Comparison of ENCODE assay signal across 8 cellular contexts in the genomic region with DNA sequence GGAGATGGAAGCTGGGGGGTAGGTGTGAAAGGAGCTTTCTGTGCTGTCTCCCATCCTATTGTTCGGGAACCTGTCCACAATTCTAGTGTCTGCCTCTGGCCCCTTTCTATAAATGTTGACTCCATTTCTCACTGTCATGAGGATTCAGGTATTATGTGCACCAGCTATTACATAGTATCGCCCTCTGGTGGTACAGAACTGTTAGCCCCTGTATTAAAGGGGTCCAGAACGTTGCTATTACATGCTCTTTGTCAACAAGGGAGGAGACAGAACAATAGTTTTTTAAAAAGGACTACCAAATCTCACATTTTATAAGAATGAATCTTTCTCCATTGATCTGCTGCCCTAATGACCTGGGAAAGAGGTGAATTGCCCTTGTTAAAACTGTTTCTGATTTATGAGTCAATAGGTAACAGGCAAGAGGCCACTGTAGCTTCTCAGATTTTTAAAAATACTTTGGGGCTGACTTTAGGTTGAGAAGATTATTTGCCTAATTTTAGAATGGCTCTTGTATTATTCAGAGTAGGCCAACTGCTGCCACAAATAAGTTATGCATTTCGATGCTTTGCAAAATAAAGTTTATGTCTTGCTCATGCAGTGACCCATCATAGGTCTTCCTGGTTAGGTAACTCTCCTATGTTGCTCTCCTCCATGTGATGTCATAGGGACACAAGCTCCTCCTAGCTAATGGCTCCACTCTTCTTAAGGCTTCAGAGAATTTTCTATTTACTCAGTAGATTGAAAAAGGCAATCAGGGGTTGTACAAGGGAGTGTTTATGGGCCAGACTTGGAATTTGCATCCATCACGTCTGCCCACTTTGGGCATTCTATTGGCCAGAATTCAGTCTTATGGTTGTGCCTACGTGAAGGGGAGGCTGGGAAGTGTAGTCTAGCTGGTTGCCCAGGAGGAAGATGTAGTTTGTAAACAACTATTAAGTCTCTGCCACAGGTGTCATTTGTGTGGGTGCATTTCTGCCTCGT. TPM values are rescaled to one million over a fixed set of nuclear protein-coding genes. Genes with fewer than 3 reads are reported as not detected.
DNase-seq lines count a peak whose midpoint lies in the region; ATAC-seq and TF ChIP-seq lines count a peak whose summit lies in the region.

No MANE protein-coding gene starts in this region.

- H3K9me3 Mint-ChIP-seq in activated naive CD8-positive, alpha-beta T cell treated with anti-CD3 and anti-CD28 coated beads, Interleukin-2, amount 50 U/mL, for 24 hours: peaks cover 7% of the 10 kb centered on the region

- ATAC-seq in GM18519 (IDR thresholded peaks at IDR 0.05; ENCODE audit: low FRiP score, unreplicated experiment) (peak; percentile 87), HG03025 (IDR thresholded peaks at IDR 0.05; ENCODE audit: low FRiP score, unreplicated experiment) (peak; percentile 68), upper lobe of left lung (ENCODE audit: low FRiP score in 2 of 2) (peak; percentile 64 to 83)
- ATAC-seq in activated naive CD8-positive, alpha-beta T cell treated with anti-CD3 and anti-CD28 coated beads, Interleukin-2, amount 50 U/mL, for 24 hours: peak; percentile 83

- TF ChIP-seq EP300 in upper lobe of left lung (IDR thresholded peaks at IDR 0.05): no peak

- no peak overlapping the region for H3K27ac Mint-ChIP-seq in activated naive CD8-positive, alpha-beta T cell treated with anti-CD3 and anti-CD28 coated beads, Interleukin-2, amount 50 U/mL, for 24 hours

- peaks cover 6% of the 10 kb centered on the region for H3K27me3 Mint-ChIP-seq in activated naive CD8-positive, alpha-beta T cell treated with anti-CD3 and anti-CD28 coated beads, Interleukin-2, amount 50 U/mL, for 24 hours

- H3K4me3 ChIP-seq in upper lobe of left lung: no peak overlapping the region

- H3K27ac ChIP-seq in upper lobe of left lung: peak overlapping the region in 2 of 4 donors; percentile 36 to 38

- TF ChIP-seq POLR2A in upper lobe of left lung (IDR thresholded peaks at IDR 0.05): no peak

- H3K9me3 ChIP-seq in upper lobe of left lung: peaks cover 0 to 7% (median 2%) of the 10 kb centered on the region in 4 donors

- H3K36me3 ChIP-seq in upper lobe of left lung: no peaks in the 10 kb centered on the region

- peak; percentile 33 to 68 (median 46) for TF ChIP-seq CTCF in upper lobe of left lung (IDR thresholded peaks at IDR 0.05)

- H3K4me1 Mint-ChIP-seq in activated naive CD8-positive, alpha-beta T cell treated with anti-CD3 and anti-CD28 coated beads, Interleukin-2, amount 50 U/mL, for 24 hours: peaks cover 2% of the 10 kb centered on the region

- no peaks in the 10 kb centered on the region for H3K36me3 Mint-ChIP-seq in activated naive CD8-positive, alpha-beta T cell treated with anti-CD3 and anti-CD28 coated beads, Interleukin-2, amount 50 U/mL, for 24 hours (ENCODE audit: low read depth)

- H3K27me3 ChIP-seq in upper lobe of left lung: no peaks in the 10 kb centered on the region

- WGBS in upper lobe of left lung, 2 donors: 40 to 43% methylated on average over 7 of the region's 7 CpGs

- H3K4me3 Mint-ChIP-seq in activated naive CD8-positive, alpha-beta T cell treated with anti-CD3 and anti-CD28 coated beads, Interleukin-2, amount 50 U/mL, for 24 hours: no peak overlapping the region

- H3K4me1 ChIP-seq in upper lobe of left lung: peaks cover 0 to 8% (median 3%) of the 10 kb centered on the region in 4 donors

- DNase-seq in COLO829 (ENCODE audit: low spot score) (peak; percentile 26), NCI-H2227 treated with DMSO at 0.1 percent for 48 hours (lab: John Stamatoyannopoulos, UW) (peak; percentile 16), iPS-NIHi7 (ENCODE audit: extremely low spot score) (peak; percentile 67), upper lobe of left lung (no peak), ecto neural progenitor cell (ENCODE audit: low spot score) (no peak)
- DNase-seq in activated naive CD8-positive, alpha-beta T cell treated with anti-CD3 and anti-CD28 coated beads, Interleukin-2, amount 50 U/mL, for 24 hours: no peak

RNA-seq across cellular contexts. Expression of gene DCANP1, which starts 20.8 kb away (rescaled TPM):
- 1 to 10 TPM in 1 of 6 donors, under 1 TPM in 3, not detected in 2; 0.11 to 1.0 (median 0.27) TPM for total RNA-seq in upper lobe of left lung

RNA-seq across cellular contexts. Expression of gene TIFAB, which starts 25.8 kb away (rescaled TPM):
- under 1 TPM in 2 of 6 donors, not detected in 4; 0.23 to 0.24 TPM for total RNA-seq in upper lobe of left lung

RNA-seq across cellular contexts. Expression of gene MACROH2A1, which starts 27.4 kb away (rescaled TPM):
- total RNA-seq in upper lobe of left lung: 100 to 1,000 TPM; 232 to 690 (median 355) TPM

Comparison
In these comparisons a context has a peak if more than half of its experiments do, and no peak if none do; other contexts are left out.
1. DNase-seq: peak in COLO829 (single experiment), NCI-H2227 treated with DMSO at 0.1 percent for 48 hours (single experiment) and iPS-NIHi7 (single experiment); none in activated naive CD8-positive, alpha-beta T cell treated with anti-CD3 and anti-CD28 coated beads, Interleukin-2, amount 50 U/mL, for 24 hours (single experiment), upper lobe of left lung (0 of 2) and ecto neural progenitor cell (single experiment).
2. Peak in every context shown above with its lines, with median percentiles within 50 percentile points of each other: ATAC-seq.